10 cellular contexts compared by ENCODE assay signal in genomic region chr5:143213231-143213850, GRCh38.
A peak's percentile ranks its signal among the peaks of the same experiment; 100 is the strongest.
DNase-seq lines count a peak whose midpoint lies in the region; ATAC-seq and TF ChIP-seq lines count a peak whose summit lies in the region.
"Had no signal": no experiment of that assay in that cellular context is flagged by ENCODE, and none has a peak within 500 bp of the region (broad histone marks: within the 10 kb centered on the region; RNA-seq: fewer than 3 reads in every experiment).

No MANE protein-coding gene starts in this region.

- H3K27ac Mint-ChIP-seq in activated T-helper 1 cell treated with anti-CD3 and anti-CD28 coated beads, Interleukin-12 subunit alpha, Interleukin-12 subunit beta, Interleukin-2, Interleukin-4 antibody, amounts not matched to agents 30 ng/mL and 10 ng/mL and 1 ng/mL, durations not matched to agents 14 hours and 24 hours and 36 hours = peak overlapping the region; percentile 91
- peak overlapping the region; percentile 13 for H3K27ac Mint-ChIP-seq in glutamatergic neuron (ENCODE audit: unreplicated experiment)

- peaks cover 58% of the 10 kb centered on the region for H3K4me1 Mint-ChIP-seq in activated T-helper 1 cell treated with anti-CD3 and anti-CD28 coated beads, Interleukin-12 subunit alpha, Interleukin-12 subunit beta, Interleukin-2, Interleukin-4 antibody, amounts not matched to agents 30 ng/mL and 10 ng/mL and 1 ng/mL, durations not matched to agents 14 hours and 24 hours and 36 hours (ENCODE audit: low read depth)
- peaks cover 18% of the 10 kb centered on the region for H3K4me1 Mint-ChIP-seq in glutamatergic neuron (ENCODE audit: low read depth, unreplicated experiment)

- no peaks in the 10 kb centered on the region for H3K27me3 Mint-ChIP-seq in activated T-helper 1 cell treated with anti-CD3 and anti-CD28 coated beads, Interleukin-12 subunit alpha, Interleukin-12 subunit beta, Interleukin-2, Interleukin-4 antibody, amounts not matched to agents 30 ng/mL and 10 ng/mL and 1 ng/mL, durations not matched to agents 14 hours and 24 hours and 36 hours (ENCODE audit: insufficient read depth)
- H3K27me3 Mint-ChIP-seq in glutamatergic neuron (ENCODE audit: unreplicated experiment) = peaks cover 1% of the 10 kb centered on the region

- intact Hi-C loops in activated T-helper 1 cell treated with anti-CD3 and anti-CD28 coated beads, Interleukin-12 subunit alpha, Interleukin-12 subunit beta, Interleukin-2, Interleukin-4 antibody, amounts not matched to agents 30 ng/mL and 10 ng/mL and 1 ng/mL, durations not matched to agents 14 hours and 24 hours and 36 hours (cut with micrococcal nuclease) = no loop called here

- DNase-seq in AG20443 (ENCODE audit: low spot score) (peak; percentile 77), glutamatergic neuron (no peak), UCSD-AML1 (lab: John Stamatoyannopoulos, UW; ENCODE audit: unreplicated experiment) (no peak)
- no peak for DNase-seq in activated T-helper 1 cell treated with anti-CD3 and anti-CD28 coated beads, Interleukin-12 subunit alpha, Interleukin-12 subunit beta, Interleukin-2, Interleukin-4 antibody, amounts not matched to agents 30 ng/mL and 10 ng/mL and 1 ng/mL, durations not matched to agents 14 hours and 24 hours and 36 hours (ENCODE audit: low spot score)
- DNase-seq: activated CD8-positive, alpha-beta memory T cell treated with anti-CD3 and anti-CD28 coated beads, Interleukin-2, amount 50 U/mL, for 4 hours had no signal

- H3K36me3 Mint-ChIP-seq in activated T-helper 1 cell treated with anti-CD3 and anti-CD28 coated beads, Interleukin-12 subunit alpha, Interleukin-12 subunit beta, Interleukin-2, Interleukin-4 antibody, amounts not matched to agents 30 ng/mL and 10 ng/mL and 1 ng/mL, durations not matched to agents 14 hours and 24 hours and 36 hours (ENCODE audit: low read depth) = peaks cover 36% of the 10 kb centered on the region
- H3K36me3 Mint-ChIP-seq in glutamatergic neuron (ENCODE audit: unreplicated experiment) = no peaks in the 10 kb centered on the region

- ATAC-seq in GM19351 (IDR thresholded peaks at IDR 0.05; ENCODE audit: unreplicated experiment) = peak; percentile 20
- no peak for ATAC-seq in HG03095 (IDR thresholded peaks at IDR 0.05; ENCODE audit: unreplicated experiment)
- no peak for ATAC-seq in HG02623 (IDR thresholded peaks at IDR 0.05; ENCODE audit: unreplicated experiment)
- ATAC-seq in HG02981 (IDR thresholded peaks at IDR 0.05; ENCODE audit: unreplicated experiment) = no peak
- ATAC-seq: HepG2 had no signal

- H3K9me3 Mint-ChIP-seq in activated T-helper 1 cell treated with anti-CD3 and anti-CD28 coated beads, Interleukin-12 subunit alpha, Interleukin-12 subunit beta, Interleukin-2, Interleukin-4 antibody, amounts not matched to agents 30 ng/mL and 10 ng/mL and 1 ng/mL, durations not matched to agents 14 hours and 24 hours and 36 hours = no peaks in the 10 kb centered on the region
- H3K9me3 Mint-ChIP-seq in glutamatergic neuron (ENCODE audit: unreplicated experiment) = no peaks in the 10 kb centered on the region

- TF ChIP-seq CTCF in glutamatergic neuron (IDR thresholded peaks at IDR 0.05; ENCODE audit: partially characterized antibody, unreplicated experiment) = no peak

- peak overlapping the region; percentile 9 for H3K4me3 Mint-ChIP-seq in activated T-helper 1 cell treated with anti-CD3 and anti-CD28 coated beads, Interleukin-12 subunit alpha, Interleukin-12 subunit beta, Interleukin-2, Interleukin-4 antibody, amounts not matched to agents 30 ng/mL and 10 ng/mL and 1 ng/mL, durations not matched to agents 14 hours and 24 hours and 36 hours
- no peak overlapping the region for H3K4me3 Mint-ChIP-seq in glutamatergic neuron (ENCODE audit: unreplicated experiment)
